ENCODE assay signal across 24 cellular contexts in the genomic region with DNA sequence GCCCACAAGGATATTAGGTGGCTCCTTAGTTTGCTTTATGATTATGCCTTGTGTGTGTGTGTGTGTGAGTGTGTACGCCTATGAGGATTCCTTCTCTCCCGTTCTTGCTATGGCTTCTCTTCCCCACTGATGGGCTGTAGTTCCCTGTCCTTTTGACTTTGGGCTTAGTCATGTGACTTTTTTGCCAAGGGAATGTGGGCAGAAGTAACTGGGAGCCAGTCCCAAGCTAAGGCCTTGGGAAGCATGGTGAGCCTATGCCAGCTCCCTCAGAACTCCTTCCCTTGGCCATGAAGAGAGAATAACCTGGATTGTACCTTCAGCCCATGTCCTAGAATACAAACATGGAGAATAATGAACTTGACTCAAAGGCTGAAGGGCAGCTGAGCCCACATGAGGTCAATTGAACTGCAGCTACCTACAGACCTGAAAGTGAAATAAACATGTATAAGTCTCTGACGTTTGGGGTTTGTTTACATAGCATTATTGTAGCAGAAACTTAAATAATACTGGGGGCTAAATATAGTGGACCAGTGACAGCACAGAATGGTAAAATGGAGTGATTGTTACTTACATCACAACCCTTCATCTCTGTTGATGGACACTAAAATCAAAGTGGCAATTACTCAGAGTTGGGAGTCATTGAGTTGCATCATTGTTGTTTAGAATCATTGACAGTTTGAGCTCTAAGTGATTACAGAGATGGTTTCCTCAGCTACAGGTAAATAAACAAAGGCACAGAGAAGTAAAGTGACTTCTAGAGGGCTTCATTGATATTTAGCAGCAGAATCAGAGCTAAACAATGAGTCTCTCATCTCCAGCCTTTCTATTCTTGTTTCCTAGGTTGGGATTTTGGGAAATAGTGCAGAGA. TPM values are rescaled to one million over a fixed set of nuclear protein-coding genes. Genes with fewer than 3 reads are reported as not detected.
A peak's percentile ranks its signal among the peaks of the same experiment; 100 is the strongest.
DNase-seq lines count a peak whose midpoint lies in the region; ATAC-seq and TF ChIP-seq lines count a peak whose summit lies in the region.
"Had no signal": no experiment of that assay in that cellular context is flagged by ENCODE, and none has a peak within 500 bp of the region (broad histone marks: within the 10 kb centered on the region; RNA-seq: fewer than 3 reads in every experiment).

No MANE protein-coding gene starts in this region.

- H3K36me3 ChIP-seq in MM.1S (replicated peaks; ENCODE audit: insufficient read depth, low read length) = no peaks in the 10 kb centered on the region
- H3K36me3 ChIP-seq in mucosa of descending colon (ENCODE audit: low read depth) = no peaks in the 10 kb centered on the region
- H3K36me3 ChIP-seq: BLaER1, HAP-1, SJCRH30 had no signal

- no peaks in the 10 kb centered on the region for H3F3A ChIP-seq in MM.1S (ENCODE audit: insufficient read depth, low read length)

- H4K20me1 ChIP-seq in MM.1S (ENCODE audit: insufficient read depth, low read length) = no peaks in the 10 kb centered on the region
- H4K20me1 ChIP-seq: BLaER1 had no signal

- peak overlapping the region; percentile 44 for H3K4me2 ChIP-seq in MM.1S (ENCODE audit: low read depth, low read length)
- H3K4me2 ChIP-seq: BLaER1, GM23338 had no signal

- no peaks in the 10 kb centered on the region for H3K27me3 ChIP-seq in MM.1S (replicated peaks; ENCODE audit: insufficient read depth, low read length)
- H3K27me3 ChIP-seq: BLaER1 had no signal

- no peak overlapping the region for H3K4me3 ChIP-seq in MM.1S (ENCODE audit: low read length)
- no peak overlapping the region for H3K4me3 ChIP-seq in mucosa of descending colon
- H3K4me3 ChIP-seq: BLaER1, GM23338, HAP-1, SJCRH30 had no signal

- TF ChIP-seq CTCF in MM.1S (IDR thresholded peaks at IDR 0.05; ENCODE audit: low read length) (no peak), mucosa of descending colon (IDR thresholded peaks at IDR 0.05) (no peak)

- intact Hi-C loops in mucosa of descending colon (cut with DNase I, micrococcal nuclease) = no loop called here

- ATAC-seq in mucosa of descending colon (no peak), GM21717 (IDR thresholded peaks at IDR 0.05; ENCODE audit: unreplicated experiment) (no peak)
- ATAC-seq: GM23338, T-cell had no signal

- H3K9me2 ChIP-seq in MM.1S (replicated peaks; ENCODE audit: insufficient read depth, low read length) = no peaks in the 10 kb centered on the region

- DNase-seq in DMS53 (lab: John Stamatoyannopoulos, UW) = peak; percentile 61
- peak; percentile 22 for DNase-seq in DMS53 treated with DMSO at 0.1 percent for 48 hours (lab: John Stamatoyannopoulos, UW; ENCODE audit: unreplicated experiment)
- peak; percentile 77 for DNase-seq in MM.1S
- peak; percentile 29 for DNase-seq in kidney tubule cell (ENCODE audit: low spot score)
- no peak for DNase-seq in mucosa of descending colon
- no peak for DNase-seq in HK-2 (ENCODE audit: unreplicated experiment)
- DNase-seq: ACHN; CD4-positive, alpha-beta T cell; COR-L47; DMS 273 treated with DMSO at 0.1 percent for 48 hours; GDM1; Karpas-422; NCI-H1694 treated with DMSO at 0.1 percent for 48 hours; NCI-H2081 treated with DMSO at 0.1 percent for 48 hours; NCI-H69; SJCRH30; T-cell had no signal

- peaks cover 28% of the 10 kb centered on the region for H3K4me1 ChIP-seq in MM.1S (ENCODE audit: low read length)
- no peaks in the 10 kb centered on the region for H3K4me1 ChIP-seq in mucosa of descending colon (ENCODE audit: low read depth)
- H3K4me1 ChIP-seq: HAP-1, SJCRH30 had no signal

- peak overlapping the region; percentile 42 for H2AFZ ChIP-seq in MM.1S (ENCODE audit: low read length)
- H2AFZ ChIP-seq: GM23338 had no signal

- H3K9me3 ChIP-seq in MM.1S (replicated peaks; ENCODE audit: insufficient read depth, low read length) (no peaks in the 10 kb centered on the region), mucosa of descending colon (no peaks in the 10 kb centered on the region)
- H3K9me3 ChIP-seq: BLaER1, HAP-1, SJCRH30 had no signal

- 0 out of 2 replicates have a peak overlapping the region, but pooled peaks have one; percentile 3 for H3K9ac ChIP-seq in MM.1S (ENCODE audit: low read length)
- H3K9ac ChIP-seq: BLaER1 had no signal

- peak overlapping the region; percentile 51; the same call in 1 of the 2 replicates for H3K27ac ChIP-seq in MM.1S (ENCODE audit: low read length)
- H3K27ac ChIP-seq: BLaER1, SJCRH30 had no signal

- no peaks in the 10 kb centered on the region for H3K79me2 ChIP-seq in MM.1S (ENCODE audit: low read length)

RNA-seq across cellular contexts. Expression of a gene that starts 15.3 kb away (rescaled TPM):
- not detected for total RNA-seq in mucosa of descending colon
- total RNA-seq: CD4-positive, alpha-beta T cell; GM23338; MCF 10A; NCI-H460; OCI-LY7; SJCRH30; T-cell had no signal

RNA-seq across cellular contexts. Expression of a gene that starts 42.7 kb away (rescaled TPM):
- not detected for total RNA-seq in mucosa of descending colon
- total RNA-seq: GM23338, MCF 10A, NCI-H460, OCI-LY7, SJCRH30 had no signal

RNA-seq across cellular contexts. Expression of a gene that starts 51.6 kb away (rescaled TPM):
- total RNA-seq in mucosa of descending colon = under 1 TPM in 2 of 3 donors, not detected in 1; 0.67 to 0.82 TPM
- total RNA-seq: CD4-positive, alpha-beta T cell; GM23338; MCF 10A; NCI-H460; OCI-LY7; T-cell had no signal

Comparison
In these comparisons a context has a peak if more than half of its experiments do, and no peak if none do; other contexts are left out.
1. DNase-seq: peak in DMS53 (single experiment), DMS53 treated with DMSO at 0.1 percent for 48 hours (single experiment), MM.1S (single experiment) and kidney tubule cell (single experiment); none in mucosa of descending colon (0 of 3) and HK-2 (single experiment).